8 cellular contexts compared by ENCODE assay signal in genomic region chr16:84617631-84618427, GRCh38. TPM values are rescaled to one million over a fixed set of nuclear protein-coding genes. Genes with fewer than 3 reads are reported as not detected.
DNase-seq lines count a peak whose midpoint lies in the region; ATAC-seq lines count a peak whose summit lies in the region.

A gene with protein sequence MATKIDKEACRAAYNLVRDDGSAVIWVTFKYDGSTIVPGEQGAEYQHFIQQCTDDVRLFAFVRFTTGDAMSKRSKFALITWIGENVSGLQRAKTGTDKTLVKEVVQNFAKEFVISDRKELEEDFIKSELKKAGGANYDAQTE (minus strand): TSS chr16:84618078. CDS start chr16:84617914, 164 bp downstream.

- ATAC-seq in HG03442 (IDR thresholded peaks at IDR 0.05; ENCODE audit: unreplicated experiment) = peak; percentile 72
- ATAC-seq in left colon = peak; percentile 84

- H3K27ac ChIP-seq in cingulate gyrus (ENCODE audit: low read depth, low read length) = peak within 1 kb of the TSS; percentile 60

- DNase-seq in Ammon's horn (ENCODE audit: low spot score) (peak; percentile 97), GM19238 (ENCODE audit: insufficient read length, low spot score) (peak; percentile 94), NCI-H524 treated with DMSO at 0.1 percent for 48 hours (lab: John Stamatoyannopoulos, UW) (peak; percentile 65), left colon (peak; percentile 98)
- peak; percentile 98 for DNase-seq in activated CD4-positive, alpha-beta T cell treated with anti-CD3 and anti-CD28 coated beads for 4 hours
- DNase-seq in stimulated activated CD4-positive, alpha-beta T cell treated with anti-CD3 and anti-CD28 coated beads, Interleukin-1b, Interleukin-23, amount 100 ng/mL, for 4 hours (ENCODE audit: low read depth in 2 of 2) = peak; percentile 97

- intact Hi-C loops in left colon (cut with DNase I, micrococcal nuclease) = no loop called here

RNA-seq across cellular contexts. Expression of the gene that starts here (rescaled TPM):
- 10 to 100 TPM; 51.8 to 71.0 TPM for total RNA-seq in left colon

Comparison
In these comparisons a context has a peak if more than half of its experiments do, and no peak if none do; other contexts are left out.
1. Peak in every context shown above with its lines: DNase-seq, ATAC-seq and H3K27ac ChIP-seq.